15 cellular contexts compared by ENCODE assay signal in genomic region chr10:33274096-33274785, GRCh38.
DNase-seq lines count a peak whose midpoint lies in the region; ATAC-seq and TF ChIP-seq lines count a peak whose summit lies in the region.
"Had no signal": no experiment of that assay in that cellular context is flagged by ENCODE, and none has a peak within 500 bp of the region (broad histone marks: within the 10 kb centered on the region; RNA-seq: fewer than 3 reads in every experiment).

No MANE protein-coding gene starts in this region.

- H3K36me3 Mint-ChIP-seq in osteocyte (ENCODE audit: unreplicated experiment), result peaks cover 31% of the 10 kb centered on the region
- H3K36me3 Mint-ChIP-seq: immature natural killer cell had no signal

- no peak for TF ChIP-seq CTCF in HFF-Myc (IDR thresholded peaks at IDR 0.05; ENCODE audit: low read depth, low read length, missing control alignments)
- no peak for TF ChIP-seq CTCF in osteocyte (IDR thresholded peaks at IDR 0.05)
- TF ChIP-seq CTCF in GM10266 (IDR thresholded peaks at IDR 0.05; ENCODE audit: control insufficient read depth, insufficient read depth, low read depth, missing control alignments), result no peak

- H3K9me3 Mint-ChIP-seq in osteocyte (ENCODE audit: unreplicated experiment), result no peaks in the 10 kb centered on the region
- H3K9me3 Mint-ChIP-seq: immature natural killer cell; stimulated activated naive CD8-positive, alpha-beta T cell treated with anti-CD3 and anti-CD28 coated beads, Interleukin-15, Interleukin-2, amounts not matched to agents 100 ng/mL and 50 ng/mL, for 24 hours; T-helper 2 cell treated with Interferon-gamma antibody and Interleukin-4, amounts not matched to agents 5 μg/mL and 100 μg/mL, for 36 hours had no signal

- H3K27me3 Mint-ChIP-seq in osteocyte (ENCODE audit: unreplicated experiment), result no peaks in the 10 kb centered on the region

- no peak for ATAC-seq in GM18873 (IDR thresholded peaks at IDR 0.05; ENCODE audit: low FRiP score, unreplicated experiment)
- ATAC-seq in GM18861 (IDR thresholded peaks at IDR 0.05; ENCODE audit: unreplicated experiment), result no peak

- DNase-seq in A172 (ENCODE audit: low spot score), result peak; percentile 79
- no peak for DNase-seq in HFF-Myc (ENCODE audit: extremely low read depth, low read depth)
- no peak for DNase-seq in epithelial cell of prostate (ENCODE audit: low read depth, low spot score)
- DNase-seq in osteocyte (ENCODE audit: extremely low spot score, unreplicated experiment), result no peak
- no peak for DNase-seq in NCI-H187 treated with DMSO at 0.1 percent for 48 hours (lab: John Stamatoyannopoulos, UW)
- DNase-seq in GM10266 (ENCODE audit: extremely low spot score), result no peak
- DNase-seq: immature natural killer cell; NCI-H1436 treated with DMSO at 0.1 percent for 48 hours; stimulated activated CD4-positive, alpha-beta T cell treated with anti-CD3 and anti-CD28 coated beads, Interleukin-2, amount 100 ng/mL, for 48 hours had no signal

- H3K4me3 Mint-ChIP-seq in osteocyte (ENCODE audit: unreplicated experiment), result peak overlapping the region; percentile 53
- H3K4me3 Mint-ChIP-seq: immature natural killer cell; stimulated activated naive CD8-positive, alpha-beta T cell treated with anti-CD3 and anti-CD28 coated beads, Interleukin-15, Interleukin-2, amounts not matched to agents 100 ng/mL and 50 ng/mL, for 24 hours; T-helper 2 cell treated with Interferon-gamma antibody and Interleukin-4, amounts not matched to agents 5 μg/mL and 100 μg/mL, for 36 hours had no signal

- peak overlapping the region; percentile 82 for H3K27ac ChIP-seq in epithelial cell of prostate
- H3K27ac ChIP-seq: BLaER1, neutrophil had no signal

- peaks cover 80% of the 10 kb centered on the region for H3K4me1 Mint-ChIP-seq in osteocyte (ENCODE audit: unreplicated experiment)
- H3K4me1 Mint-ChIP-seq: immature natural killer cell had no signal

- peak overlapping the region; percentile 21 for H3K4me3 ChIP-seq in HFF-Myc (replicated peaks; ENCODE audit: low read depth, low read length)
- H3K4me3 ChIP-seq: BLaER1 had no signal

- H3K27ac Mint-ChIP-seq in osteocyte (ENCODE audit: unreplicated experiment), result peak overlapping the region; percentile 98
- H3K27ac Mint-ChIP-seq: immature natural killer cell; stimulated activated naive CD8-positive, alpha-beta T cell treated with anti-CD3 and anti-CD28 coated beads, Interleukin-15, Interleukin-2, amounts not matched to agents 100 ng/mL and 50 ng/mL, for 24 hours; T-helper 2 cell treated with Interferon-gamma antibody and Interleukin-4, amounts not matched to agents 5 μg/mL and 100 μg/mL, for 36 hours had no signal
